ENCODE assay signal across 13 cellular contexts in genomic region chr2:19350678-19351401, GRCh38. TPM values are rescaled to one million over a fixed set of nuclear protein-coding genes. Genes with fewer than 3 reads are reported as not detected.
DNase-seq lines count a peak whose midpoint lies in the region; ATAC-seq and TF ChIP-seq lines count a peak whose summit lies in the region.
"Had no signal": no experiment of that assay in that cellular context is flagged by ENCODE, and none has a peak within 500 bp of the region (broad histone marks: within the 10 kb centered on the region; RNA-seq: fewer than 3 reads in every experiment).

No MANE protein-coding gene starts in this region.

- DNase-seq in activated naive CD4-positive, alpha-beta T cell treated with anti-CD3 and anti-CD28 coated beads, Interleukin-2, amount 50 U/mL, for 72 hours (ENCODE audit: low spot score in 2 of 2) = no peak
- DNase-seq in ascending aorta (ENCODE audit: low spot score in 2 of 2) (no peak), tibial artery (no peak), GM19238 (ENCODE audit: insufficient read length, low spot score) (no peak), vagina (ENCODE audit: extremely low spot score in 2 of 2) (no peak), mesenteric fat pad (ENCODE audit: low spot score) (no peak)
- DNase-seq: HCEC 1CT, NCI-H1694 treated with DMSO at 0.1 percent for 48 hours had no signal

- H3K27me3 Mint-ChIP-seq in activated naive CD4-positive, alpha-beta T cell treated with anti-CD3 and anti-CD28 coated beads, Interleukin-2, amount 50 U/mL, for 24 hours = peaks cover 48% of the 10 kb centered on the region

- TF ChIP-seq CTCF in ascending aorta (IDR thresholded peaks at IDR 0.05) (no peak), tibial artery (IDR thresholded peaks at IDR 0.05) (no peak), vagina (IDR thresholded peaks at IDR 0.05) (no peak)

- TF ChIP-seq POLR2A in vagina (IDR thresholded peaks at IDR 0.05) = no peak

- H3K36me3 ChIP-seq in ascending aorta (peaks cover 8% of the 10 kb centered on the region in 2 donors), mesodermal cell (ENCODE audit: control insufficient read depth, insufficient read depth, low read length) (no peaks in the 10 kb centered on the region), tibial artery (peaks cover 0 to 30% (median 18%) of the 10 kb centered on the region in 3 donors), vagina (peaks cover 0 to 12% of the 10 kb centered on the region in 2 donors)

- no peak for ATAC-seq in activated naive CD4-positive, alpha-beta T cell treated with anti-CD3 and anti-CD28 coated beads, Interleukin-2, amount 50 U/mL, for 72 hours
- ATAC-seq: activated CD8-positive, alpha-beta memory T cell treated with anti-CD3 and anti-CD28 coated beads, Interleukin-2, amount 10 ng/mL, durations not matched to agents 7 days and 5 days had no signal

- H3K27ac ChIP-seq in ascending aorta (peak overlapping the region; percentile 96), mesodermal cell (ENCODE audit: low read depth, low read length, severe bottlenecking) (no peak overlapping the region), tibial artery (peak overlapping the region; percentile 93 to 96), vagina (no peak overlapping the region)
- H3K27ac ChIP-seq: epithelial cell of prostate had no signal

- no peaks in the 10 kb centered on the region for H3K9me3 Mint-ChIP-seq in activated naive CD4-positive, alpha-beta T cell treated with anti-CD3 and anti-CD28 coated beads, Interleukin-2, amount 50 U/mL, for 24 hours
- H3K9me3 Mint-ChIP-seq in activated naive CD4-positive, alpha-beta T cell treated with anti-CD3 and anti-CD28 coated beads, Interleukin-2, amount 50 U/mL, for 72 hours = no peaks in the 10 kb centered on the region

- peaks cover 28% of the 10 kb centered on the region for H3K4me1 Mint-ChIP-seq in activated naive CD4-positive, alpha-beta T cell treated with anti-CD3 and anti-CD28 coated beads, Interleukin-2, amount 50 U/mL, for 24 hours

- no peaks in the 10 kb centered on the region for H3K36me3 Mint-ChIP-seq in activated naive CD4-positive, alpha-beta T cell treated with anti-CD3 and anti-CD28 coated beads, Interleukin-2, amount 50 U/mL, for 24 hours
- peaks cover 16 to 41% of the 10 kb centered on the region in 2 donors for H3K36me3 Mint-ChIP-seq in activated naive CD4-positive, alpha-beta T cell treated with anti-CD3 and anti-CD28 coated beads, Interleukin-2, amount 50 U/mL, for 72 hours

- H3K27ac Mint-ChIP-seq in activated naive CD4-positive, alpha-beta T cell treated with anti-CD3 and anti-CD28 coated beads, Interleukin-2, amount 50 U/mL, for 24 hours = no peak overlapping the region
- H3K27ac Mint-ChIP-seq in activated naive CD4-positive, alpha-beta T cell treated with anti-CD3 and anti-CD28 coated beads, Interleukin-2, amount 50 U/mL, for 72 hours = peak overlapping the region in 1 of 2 donors; percentile 56
- H3K27ac Mint-ChIP-seq: activated CD8-positive, alpha-beta memory T cell treated with anti-CD3 and anti-CD28 coated beads, Interleukin-2, amount 10 ng/mL, durations not matched to agents 7 days and 5 days had no signal

- H3K27me3 ChIP-seq in ascending aorta (no peaks in the 10 kb centered on the region), tibial artery (no peaks in the 10 kb centered on the region), vagina (no peaks in the 10 kb centered on the region)

- no peaks in the 10 kb centered on the region for H3K9me3 ChIP-seq in ascending aorta
- H3K9me3 ChIP-seq in mesodermal cell (ENCODE audit: control insufficient read depth, low read length) = no peaks in the 10 kb centered on the region
- H3K9me3 ChIP-seq in tibial artery = no peaks in the 10 kb centered on the region
- no peaks in the 10 kb centered on the region for H3K9me3 ChIP-seq in vagina

- peak overlapping the region; percentile 49 to 91 for H3K4me3 ChIP-seq in ascending aorta
- H3K4me3 ChIP-seq in mesodermal cell (ENCODE audit: extremely low read depth, insufficient read depth, low read length, poor library complexity, severe bottlenecking) = peak overlapping the region; percentile 26
- peak overlapping the region; percentile 15 to 31 for H3K4me3 ChIP-seq in tibial artery
- H3K4me3 ChIP-seq in vagina = no peak overlapping the region
- H3K4me3 ChIP-seq: lung had no signal

- H3K4me1 ChIP-seq in ascending aorta (peaks cover 15 to 51% of the 10 kb centered on the region in 2 donors), mesodermal cell (ENCODE audit: control insufficient read depth, insufficient read depth, low read length, poor library complexity, severe bottlenecking) (peaks cover 10% of the 10 kb centered on the region), tibial artery (peaks cover 0 to 53% (median 25%) of the 10 kb centered on the region in 4 donors), vagina (peaks cover 17% of the 10 kb centered on the region)

- WGBS in mesodermal cell (ENCODE audit: insufficient coverage in 2 of 2), 2 experiments = 5 to 11% methylated on average over 15 to 17 of the region's 30 CpGs

- intact Hi-C loops in ascending aorta (cut with DNase I) (loop anchor here (1.0 to 10.0 kb wide), 5 partner anchors 7 to 1094 kb away; partner anchors contain the start of genes LAPTM4A, OSR1 and RHOB), tibial artery (cut with DNase I; ENCODE audit: low total_unique reads) (loop anchor here (10.0 kb wide), 1 partner anchor 384 kb away; no protein-coding TSS in a partner anchor), vagina (cut with DNase I) (no loop called here)

- H3K4me3 Mint-ChIP-seq in activated naive CD4-positive, alpha-beta T cell treated with anti-CD3 and anti-CD28 coated beads, Interleukin-2, amount 50 U/mL, for 24 hours = peak overlapping the region; percentile 73
- H3K4me3 Mint-ChIP-seq: activated CD8-positive, alpha-beta memory T cell treated with anti-CD3 and anti-CD28 coated beads, Interleukin-2, amount 10 ng/mL, durations not matched to agents 7 days and 5 days had no signal

RNA-seq across cellular contexts. Expression of gene OSR1, which starts 7.6 kb away (rescaled TPM):
- not detected for total RNA-seq in activated naive CD4-positive, alpha-beta T cell treated with anti-CD3 and anti-CD28 coated beads, Interleukin-2, amount 50 U/mL, for 72 hours
- total RNA-seq in ascending aorta (66.7 TPM), vagina (5.9 TPM), mesenteric fat pad (41.6 TPM)
- polyA plus RNA-seq in mesodermal cell (2013, experiment 1 of 2) = 1.0 TPM
- polyA plus RNA-seq in mesodermal cell (2013, experiment 2 of 2) = 0.86 TPM
- total RNA-seq: activated CD8-positive, alpha-beta memory T cell treated with anti-CD3 and anti-CD28 coated beads, Interleukin-2, amount 10 ng/mL, durations not matched to agents 7 days and 5 days had no signal

Comparison
In these comparisons a context has a peak if more than half of its experiments do, and no peak if none do; other contexts are left out.
1. H3K27ac ChIP-seq: peak in ascending aorta (2 of 2) and tibial artery (2 of 2); none in mesodermal cell (single experiment) and vagina (single experiment).
2. H3K4me3 ChIP-seq: peak in ascending aorta (2 of 2), mesodermal cell (single experiment) and tibial artery (2 of 2); none in vagina (0 of 2).